In the genomic region with DNA sequence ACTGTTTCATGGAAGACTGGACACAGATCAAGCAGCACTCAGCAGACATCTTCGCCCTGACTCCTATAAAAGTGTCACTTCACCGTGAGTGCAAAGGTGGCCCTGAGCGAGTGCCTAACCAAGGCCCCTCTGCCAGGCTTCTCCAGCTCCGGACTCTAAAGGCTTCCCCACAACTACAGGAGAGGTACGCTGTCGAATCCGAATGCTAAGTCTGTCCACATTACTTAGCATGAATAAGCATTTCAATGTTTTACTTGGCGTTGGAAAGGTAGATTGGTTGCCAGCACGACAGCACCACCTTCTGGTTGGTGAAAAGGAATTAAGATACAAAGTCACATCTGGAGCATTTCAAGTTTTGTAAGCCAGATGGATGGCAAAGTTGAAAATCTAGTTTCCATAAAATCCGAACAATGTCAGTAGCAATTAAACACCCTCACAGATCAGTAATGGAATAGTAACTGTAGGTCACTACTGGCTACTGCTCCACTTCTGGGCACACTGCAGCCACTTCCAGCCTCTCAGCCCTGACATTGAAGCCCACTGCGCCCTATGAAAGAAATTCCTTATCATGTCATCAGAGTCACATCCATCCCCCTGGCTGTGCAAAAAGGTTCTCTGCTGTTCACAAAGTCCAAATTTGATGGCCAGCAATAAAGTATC, we compare ENCODE assay signal across 1 cellular context.
TF ChIP-seq lines count a peak whose summit lies in the region.

No MANE protein-coding gene starts in this region.

TF ChIP-seq in HepG2, 621 proteins besides CTCF, POLR2A, EP300 and RAD21 (continued from another document and continues in another):
- TF ChIP-seq, protein P1, sequence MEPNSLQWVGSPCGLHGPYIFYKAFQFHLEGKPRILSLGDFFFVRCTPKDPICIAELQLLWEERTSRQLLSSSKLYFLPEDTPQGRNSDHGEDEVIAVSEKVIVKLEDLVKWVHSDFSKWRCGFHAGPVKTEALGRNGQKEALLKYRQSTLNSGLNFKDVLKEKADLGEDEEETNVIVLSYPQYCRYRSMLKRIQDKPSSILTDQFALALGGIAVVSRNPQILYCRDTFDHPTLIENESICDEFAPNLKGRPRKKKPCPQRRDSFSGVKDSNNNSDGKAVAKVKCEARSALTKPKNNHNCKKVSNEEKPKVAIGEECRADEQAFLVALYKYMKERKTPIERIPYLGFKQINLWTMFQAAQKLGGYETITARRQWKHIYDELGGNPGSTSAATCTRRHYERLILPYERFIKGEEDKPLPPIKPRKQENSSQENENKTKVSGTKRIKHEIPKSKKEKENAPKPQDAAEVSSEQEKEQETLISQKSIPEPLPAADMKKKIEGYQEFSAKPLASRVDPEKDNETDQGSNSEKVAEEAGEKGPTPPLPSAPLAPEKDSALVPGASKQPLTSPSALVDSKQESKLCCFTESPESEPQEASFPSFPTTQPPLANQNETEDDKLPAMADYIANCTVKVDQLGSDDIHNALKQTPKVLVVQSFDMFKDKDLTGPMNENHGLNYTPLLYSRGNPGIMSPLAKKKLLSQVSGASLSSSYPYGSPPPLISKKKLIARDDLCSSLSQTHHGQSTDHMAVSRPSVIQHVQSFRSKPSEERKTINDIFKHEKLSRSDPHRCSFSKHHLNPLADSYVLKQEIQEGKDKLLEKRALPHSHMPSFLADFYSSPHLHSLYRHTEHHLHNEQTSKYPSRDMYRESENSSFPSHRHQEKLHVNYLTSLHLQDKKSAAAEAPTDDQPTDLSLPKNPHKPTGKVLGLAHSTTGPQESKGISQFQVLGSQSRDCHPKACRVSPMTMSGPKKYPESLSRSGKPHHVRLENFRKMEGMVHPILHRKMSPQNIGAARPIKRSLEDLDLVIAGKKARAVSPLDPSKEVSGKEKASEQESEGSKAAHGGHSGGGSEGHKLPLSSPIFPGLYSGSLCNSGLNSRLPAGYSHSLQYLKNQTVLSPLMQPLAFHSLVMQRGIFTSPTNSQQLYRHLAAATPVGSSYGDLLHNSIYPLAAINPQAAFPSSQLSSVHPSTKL (CRISPR knock-in tag; IDR thresholded peaks at IDR 0.05) = peak; percentile 89
- TF ChIP-seq HOXA5 (CRISPR knock-in tag; IDR thresholded peaks at IDR 0.05) (peak; percentile 77; the same call in 1 of the 2 replicates), ZMAT5 (CRISPR knock-in tag; IDR thresholded peaks at IDR 0.05; ENCODE audit: borderline replicate concordance, low read depth) (no peak), KMT2B (CRISPR knock-in tag; IDR thresholded peaks at IDR 0.05) (peak; percentile 60; the same call in 1 of the 2 replicates), ZFX (CRISPR knock-in tag; IDR thresholded peaks at IDR 0.05; ENCODE audit: low read depth) (peak; percentile 28; the same call in 1 of the 2 replicates), ZKSCAN8 (CRISPR knock-in tag; IDR thresholded peaks at IDR 0.05; ENCODE audit: borderline replicate concordance) (peak; percentile 91; the same call in 1 of the 2 replicates), CC2D1A (CRISPR knock-in tag; IDR thresholded peaks at IDR 0.05) (no peak), ZIK1 (CRISPR knock-in tag; IDR thresholded peaks at IDR 0.05; ENCODE audit: borderline replicate concordance, low read depth) (no peak), RARA (CRISPR knock-in tag; IDR thresholded peaks at IDR 0.05) (peak; percentile 58), TAF15 (IDR thresholded peaks at IDR 0.05; ENCODE audit: low read depth, low read length, poor library complexity, severe bottlenecking) (no peak), BRCA1 (CRISPR knock-in tag; IDR thresholded peaks at IDR 0.05) (no peak), THAP11 (CRISPR knock-in tag; IDR thresholded peaks at IDR 0.05) (peak; percentile 72), ZNF225 (CRISPR knock-in tag; IDR thresholded peaks at IDR 0.05) (no peak), SPEN (CRISPR knock-in tag; IDR thresholded peaks at IDR 0.05; ENCODE audit: low read depth) (no peak; the same call in 1 of the 2 replicates), ZNF501 (CRISPR knock-in tag; IDR thresholded peaks at IDR 0.05) (peak; percentile 91), GATAD1 (CRISPR knock-in tag; IDR thresholded peaks at IDR 0.05) (peak; percentile 67; the same call in 1 of the 2 replicates), ZNF737 (CRISPR knock-in tag; IDR thresholded peaks at IDR 0.05; ENCODE audit: borderline replicate concordance) (no peak), MIER2 (CRISPR knock-in tag; IDR thresholded peaks at IDR 0.05) (peak; percentile 80), GATAD2A (CRISPR knock-in tag; IDR thresholded peaks at IDR 0.05) (peak; percentile 87), NFE2L2 (IDR thresholded peaks at IDR 0.05; ENCODE audit: low read length) (peak; percentile 81), DBP (CRISPR knock-in tag; IDR thresholded peaks at IDR 0.05; ENCODE audit: not compliant biosample characterization) (peak; percentile 53), ZSCAN31 (CRISPR knock-in tag; IDR thresholded peaks at IDR 0.05; ENCODE audit: low read depth) (no peak), FOXO1 (CRISPR knock-in tag; IDR thresholded peaks at IDR 0.05) (peak; percentile 46; the same call in 1 of the 2 replicates), THRA (CRISPR knock-in tag; IDR thresholded peaks at IDR 0.05; ENCODE audit: borderline replicate concordance) (peak; percentile 70; the same call in 1 of the 2 replicates), ATF4 (CRISPR knock-in tag; IDR thresholded peaks at IDR 0.05) (no peak; a peak in 1 of 4 replicates)
- TF ChIP-seq, protein P2, sequence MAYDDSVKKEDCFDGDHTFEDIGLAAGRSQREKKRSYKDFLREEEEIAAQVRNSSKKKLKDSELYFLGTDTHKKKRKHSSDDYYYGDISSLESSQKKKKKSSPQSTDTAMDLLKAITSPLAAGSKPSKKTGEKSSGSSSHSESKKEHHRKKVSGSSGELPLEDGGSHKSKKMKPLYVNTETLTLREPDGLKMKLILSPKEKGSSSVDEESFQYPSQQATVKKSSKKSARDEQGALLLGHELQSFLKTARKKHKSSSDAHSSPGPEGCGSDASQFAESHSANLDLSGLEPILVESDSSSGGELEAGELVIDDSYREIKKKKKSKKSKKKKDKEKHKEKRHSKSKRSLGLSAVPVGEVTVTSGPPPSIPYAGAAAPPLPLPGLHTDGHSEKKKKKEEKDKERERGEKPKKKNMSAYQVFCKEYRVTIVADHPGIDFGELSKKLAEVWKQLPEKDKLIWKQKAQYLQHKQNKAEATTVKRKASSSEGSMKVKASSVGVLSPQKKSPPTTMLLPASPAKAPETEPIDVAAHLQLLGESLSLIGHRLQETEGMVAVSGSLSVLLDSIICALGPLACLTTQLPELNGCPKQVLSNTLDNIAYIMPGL (CRISPR knock-in tag; IDR thresholded peaks at IDR 0.05; ENCODE audit: borderline replicate concordance in 1 of 2, low read depth in 1 of 2) = peak; percentile 38 to 89; a peak in 2 of 4 replicates
- TF ChIP-seq, protein P3, sequence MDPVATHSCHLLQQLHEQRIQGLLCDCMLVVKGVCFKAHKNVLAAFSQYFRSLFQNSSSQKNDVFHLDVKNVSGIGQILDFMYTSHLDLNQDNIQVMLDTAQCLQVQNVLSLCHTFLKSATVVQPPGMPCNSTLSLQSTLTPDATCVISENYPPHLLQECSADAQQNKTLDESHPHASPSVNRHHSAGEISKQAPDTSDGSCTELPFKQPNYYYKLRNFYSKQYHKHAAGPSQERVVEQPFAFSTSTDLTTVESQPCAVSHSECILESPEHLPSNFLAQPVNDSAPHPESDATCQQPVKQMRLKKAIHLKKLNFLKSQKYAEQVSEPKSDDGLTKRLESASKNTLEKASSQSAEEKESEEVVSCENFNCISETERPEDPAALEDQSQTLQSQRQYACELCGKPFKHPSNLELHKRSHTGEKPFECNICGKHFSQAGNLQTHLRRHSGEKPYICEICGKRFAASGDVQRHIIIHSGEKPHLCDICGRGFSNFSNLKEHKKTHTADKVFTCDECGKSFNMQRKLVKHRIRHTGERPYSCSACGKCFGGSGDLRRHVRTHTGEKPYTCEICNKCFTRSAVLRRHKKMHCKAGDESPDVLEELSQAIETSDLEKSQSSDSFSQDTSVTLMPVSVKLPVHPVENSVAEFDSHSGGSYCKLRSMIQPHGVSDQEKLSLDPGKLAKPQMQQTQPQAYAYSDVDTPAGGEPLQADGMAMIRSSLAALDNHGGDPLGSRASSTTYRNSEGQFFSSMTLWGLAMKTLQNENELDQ (CRISPR knock-in tag; IDR thresholded peaks at IDR 0.05; ENCODE audit: borderline replicate concordance) = peak; percentile 72; the same call in 1 of the 2 replicates
- TF ChIP-seq, protein P4, sequence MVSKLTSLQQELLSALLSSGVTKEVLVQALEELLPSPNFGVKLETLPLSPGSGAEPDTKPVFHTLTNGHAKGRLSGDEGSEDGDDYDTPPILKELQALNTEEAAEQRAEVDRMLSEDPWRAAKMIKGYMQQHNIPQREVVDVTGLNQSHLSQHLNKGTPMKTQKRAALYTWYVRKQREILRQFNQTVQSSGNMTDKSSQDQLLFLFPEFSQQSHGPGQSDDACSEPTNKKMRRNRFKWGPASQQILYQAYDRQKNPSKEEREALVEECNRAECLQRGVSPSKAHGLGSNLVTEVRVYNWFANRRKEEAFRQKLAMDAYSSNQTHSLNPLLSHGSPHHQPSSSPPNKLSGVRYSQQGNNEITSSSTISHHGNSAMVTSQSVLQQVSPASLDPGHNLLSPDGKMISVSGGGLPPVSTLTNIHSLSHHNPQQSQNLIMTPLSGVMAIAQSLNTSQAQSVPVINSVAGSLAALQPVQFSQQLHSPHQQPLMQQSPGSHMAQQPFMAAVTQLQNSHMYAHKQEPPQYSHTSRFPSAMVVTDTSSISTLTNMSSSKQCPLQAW (CRISPR knock-in tag; IDR thresholded peaks at IDR 0.05) = peak; percentile 91
- TF ChIP-seq, protein P5, sequence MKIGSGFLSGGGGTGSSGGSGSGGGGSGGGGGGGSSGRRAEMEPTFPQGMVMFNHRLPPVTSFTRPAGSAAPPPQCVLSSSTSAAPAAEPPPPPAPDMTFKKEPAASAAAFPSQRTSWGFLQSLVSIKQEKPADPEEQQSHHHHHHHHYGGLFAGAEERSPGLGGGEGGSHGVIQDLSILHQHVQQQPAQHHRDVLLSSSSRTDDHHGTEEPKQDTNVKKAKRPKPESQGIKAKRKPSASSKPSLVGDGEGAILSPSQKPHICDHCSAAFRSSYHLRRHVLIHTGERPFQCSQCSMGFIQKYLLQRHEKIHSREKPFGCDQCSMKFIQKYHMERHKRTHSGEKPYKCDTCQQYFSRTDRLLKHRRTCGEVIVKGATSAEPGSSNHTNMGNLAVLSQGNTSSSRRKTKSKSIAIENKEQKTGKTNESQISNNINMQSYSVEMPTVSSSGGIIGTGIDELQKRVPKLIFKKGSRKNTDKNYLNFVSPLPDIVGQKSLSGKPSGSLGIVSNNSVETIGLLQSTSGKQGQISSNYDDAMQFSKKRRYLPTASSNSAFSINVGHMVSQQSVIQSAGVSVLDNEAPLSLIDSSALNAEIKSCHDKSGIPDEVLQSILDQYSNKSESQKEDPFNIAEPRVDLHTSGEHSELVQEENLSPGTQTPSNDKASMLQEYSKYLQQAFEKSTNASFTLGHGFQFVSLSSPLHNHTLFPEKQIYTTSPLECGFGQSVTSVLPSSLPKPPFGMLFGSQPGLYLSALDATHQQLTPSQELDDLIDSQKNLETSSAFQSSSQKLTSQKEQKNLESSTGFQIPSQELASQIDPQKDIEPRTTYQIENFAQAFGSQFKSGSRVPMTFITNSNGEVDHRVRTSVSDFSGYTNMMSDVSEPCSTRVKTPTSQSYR (CRISPR knock-in tag; IDR thresholded peaks at IDR 0.05; ENCODE audit: borderline replicate concordance) = peak; percentile 14; the same call in 1 of the 2 replicates
- TF ChIP-seq, protein P6, sequence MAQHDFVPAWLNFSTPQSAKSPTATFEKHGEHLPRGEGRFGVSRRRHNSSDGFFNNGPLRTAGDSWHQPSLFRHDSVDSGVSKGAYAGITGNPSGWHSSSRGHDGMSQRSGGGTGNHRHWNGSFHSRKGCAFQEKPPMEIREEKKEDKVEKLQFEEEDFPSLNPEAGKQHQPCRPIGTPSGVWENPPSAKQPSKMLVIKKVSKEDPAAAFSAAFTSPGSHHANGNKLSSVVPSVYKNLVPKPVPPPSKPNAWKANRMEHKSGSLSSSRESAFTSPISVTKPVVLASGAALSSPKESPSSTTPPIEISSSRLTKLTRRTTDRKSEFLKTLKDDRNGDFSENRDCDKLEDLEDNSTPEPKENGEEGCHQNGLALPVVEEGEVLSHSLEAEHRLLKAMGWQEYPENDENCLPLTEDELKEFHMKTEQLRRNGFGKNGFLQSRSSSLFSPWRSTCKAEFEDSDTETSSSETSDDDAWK (CRISPR knock-in tag; IDR thresholded peaks at IDR 0.05) = no peak
- TF ChIP-seq, protein P7, sequence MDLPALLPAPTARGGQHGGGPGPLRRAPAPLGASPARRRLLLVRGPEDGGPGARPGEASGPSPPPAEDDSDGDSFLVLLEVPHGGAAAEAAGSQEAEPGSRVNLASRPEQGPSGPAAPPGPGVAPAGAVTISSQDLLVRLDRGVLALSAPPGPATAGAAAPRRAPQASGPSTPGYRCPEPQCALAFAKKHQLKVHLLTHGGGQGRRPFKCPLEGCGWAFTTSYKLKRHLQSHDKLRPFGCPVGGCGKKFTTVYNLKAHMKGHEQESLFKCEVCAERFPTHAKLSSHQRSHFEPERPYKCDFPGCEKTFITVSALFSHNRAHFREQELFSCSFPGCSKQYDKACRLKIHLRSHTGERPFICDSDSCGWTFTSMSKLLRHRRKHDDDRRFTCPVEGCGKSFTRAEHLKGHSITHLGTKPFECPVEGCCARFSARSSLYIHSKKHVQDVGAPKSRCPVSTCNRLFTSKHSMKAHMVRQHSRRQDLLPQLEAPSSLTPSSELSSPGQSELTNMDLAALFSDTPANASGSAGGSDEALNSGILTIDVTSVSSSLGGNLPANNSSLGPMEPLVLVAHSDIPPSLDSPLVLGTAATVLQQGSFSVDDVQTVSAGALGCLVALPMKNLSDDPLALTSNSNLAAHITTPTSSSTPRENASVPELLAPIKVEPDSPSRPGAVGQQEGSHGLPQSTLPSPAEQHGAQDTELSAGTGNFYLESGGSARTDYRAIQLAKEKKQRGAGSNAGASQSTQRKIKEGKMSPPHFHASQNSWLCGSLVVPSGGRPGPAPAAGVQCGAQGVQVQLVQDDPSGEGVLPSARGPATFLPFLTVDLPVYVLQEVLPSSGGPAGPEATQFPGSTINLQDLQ (CRISPR knock-in tag; IDR thresholded peaks at IDR 0.05) = no peak
